ENCODE assay signal across 8 cellular contexts in genomic region chr1:114581335-114582287, GRCh38. TPM values are rescaled to one million over a fixed set of nuclear protein-coding genes. Genes with fewer than 3 reads are reported as not detected.
DNase-seq lines count a peak whose midpoint lies in the region; TF ChIP-seq lines count a peak whose summit lies in the region.

Gene BCAS2, minus strand, starts transcription at chr1:114581615. Its CDS starts 24 bp downstream, at chr1:114581591.

- H3K4me1 ChIP-seq in neuron (ENCODE audit: insufficient read depth, low read length), result peaks cover 14% of the 10 kb centered on the region
- peaks cover 0 to 26% (median 22%) of the 10 kb centered on the region in 5 donors for H3K4me1 ChIP-seq in subcutaneous abdominal adipose tissue (ENCODE audit: control insufficient read depth in 5 of 5, insufficient read depth in 5 of 5, low read length in 5 of 5)

- CTCF ChIA-PET in HEK293T (lab: Yijun Ruan, JAX), result no interaction called here

- in situ Hi-C loops in SK-MEL-5 (cut with HindIII; ENCODE audit: low pct_unique_long_range_greater_than_20kb, low sequenced_read_pairs), result no loop called here

- peak within 1 kb of the TSS; percentile 50 for H2AFZ ChIP-seq in neuron (ENCODE audit: low read depth, low read length)

- H3K27me3 ChIP-seq in neuron (ENCODE audit: insufficient read depth, low read length) (no peaks in the 10 kb centered on the region), subcutaneous abdominal adipose tissue (ENCODE audit: control insufficient read depth in 5 of 5, insufficient read depth in 4 of 5, low read length in 5 of 5) (no peaks in the 10 kb centered on the region)

- H3K9me3 ChIP-seq in neuron (ENCODE audit: low read length) (no peaks in the 10 kb centered on the region), subcutaneous abdominal adipose tissue (ENCODE audit: control insufficient read depth in 5 of 5, low read length in 5 of 5) (no peaks in the 10 kb centered on the region)

- H3K4me3 ChIP-seq in neuron (ENCODE audit: low read length) (peak within 1 kb of the TSS; percentile 93), subcutaneous abdominal adipose tissue (ENCODE audit: low read depth in 1 of 5, low read length in 5 of 5) (peak within 1 kb of the TSS; percentile 61 to 99 (median 90))

- POLR2A ChIA-PET in HEK293T (lab: Yijun Ruan, JAX), result interaction anchor here (0.7 to 1.5 kb wide), 5 partner anchors 11 to 652 kb away, joined by 3 to 5 read pairs (median 3); partner anchors contain the start of genes DENND2C and HIPK1

- H3K9ac ChIP-seq in subcutaneous abdominal adipose tissue (ENCODE audit: low read length in 5 of 5), result peak within 1 kb of the TSS; percentile 65 to 91 (median 85)

- peaks cover 23% of the 10 kb centered on the region for H3K36me3 ChIP-seq in neuron (ENCODE audit: insufficient read depth, low read length)
- peaks cover 8 to 26% (median 15%) of the 10 kb centered on the region in 5 donors for H3K36me3 ChIP-seq in subcutaneous abdominal adipose tissue (ENCODE audit: control insufficient read depth in 5 of 5, insufficient read depth in 5 of 5, low read length in 5 of 5)

- DNase-seq in GF-D8 (lab: John Stamatoyannopoulos, UW) (peak; percentile 95), HEK293T (ENCODE audit: extremely low spot score) (peak; percentile 95), MV-4-11 (lab: John Stamatoyannopoulos, UW) (peak; percentile 98), SK-MEL-5 (ENCODE audit: low read depth, low spot score) (peak; percentile 98), foreskin melanocyte (peak; percentile 97)
- DNase-seq in activated naive CD4-positive, alpha-beta T cell treated with Interleukin-2 at 50 U/mL for 16 hours, result peak; percentile 95

- H3K27ac ChIP-seq in subcutaneous abdominal adipose tissue (ENCODE audit: low read depth, low read length), result peak within 1 kb of the TSS; percentile 85

TF ChIP-seq in HEK293T, 16 proteins besides CTCF, POLR2A, EP300 and RAD21:
- TF ChIP-seq SUZ12 (IDR thresholded peaks at IDR 0.05) (no peak), LEF1 (IDR thresholded peaks at IDR 0.05; ENCODE audit: borderline replicate concordance) (no peak), ARNT (IDR thresholded peaks at IDR 0.05) (no peak), CTBP1 (IDR thresholded peaks at IDR 0.05; ENCODE audit: borderline replicate concordance) (no peak), HDGF (IDR thresholded peaks at IDR 0.05; ENCODE audit: borderline replicate concordance) (no peak), L3MBTL2 (conservative IDR thresholded peaks at IDR 0.05) (peak; percentile 82), ZNF384 (IDR thresholded peaks at IDR 0.05) (0 out of 2 replicates have a peak, but pooled peaks have one; percentile 24), TARDBP (IDR thresholded peaks at IDR 0.05) (peak; percentile 79; the same call in 1 of the 2 replicates), BHLHE40 (IDR thresholded peaks at IDR 0.05; ENCODE audit: borderline replicate concordance) (no peak), FOXK2 (IDR thresholded peaks at IDR 0.05) (no peak), PKNOX1 (IDR thresholded peaks at IDR 0.05) (peak; percentile 76), NFRKB (IDR thresholded peaks at IDR 0.05) (peak; percentile 76; the same call in 1 of the 2 replicates)

RNA-seq across cellular contexts. Expression of gene BCAS2, which starts in this region (rescaled TPM):
- 43.1 and 49.3 TPM in 2 replicates for total RNA-seq in SK-MEL-5 (2014; rRNA removed; shearing (Covaris generic))
- 26.7 and 31.1 TPM in 2 replicates for polyA plus RNA-seq in SK-MEL-5 (2015; cell fraction: cytosol; rRNA removed)
- polyA plus RNA-seq in SK-MEL-5 (2015; cell fraction: nucleus; rRNA removed), result 6.2 and 7.7 TPM in 2 replicates

Comparison
In these comparisons a context has a peak if more than half of its experiments do, and no peak if none do; other contexts are left out.
1. Peak in every context shown above with its lines: DNase-seq, H3K4me3 ChIP-seq and H3K27ac ChIP-seq.